Comparison of ENCODE assay signal across 20 cellular contexts in genomic region chr15:56227780-56228179, GRCh38. TPM values are rescaled to one million over a fixed set of nuclear protein-coding genes. Genes with fewer than 3 reads are reported as not detected.
DNase-seq lines count a peak whose midpoint lies in the region; ATAC-seq and TF ChIP-seq lines count a peak whose summit lies in the region.
"Had no signal": no experiment of that assay in that cellular context is flagged by ENCODE, and none has a peak within 500 bp of the region (broad histone marks: within the 10 kb centered on the region; RNA-seq: fewer than 3 reads in every experiment).

No MANE protein-coding gene starts in this region.

- peaks cover 54% of the 10 kb centered on the region for H3K36me3 Mint-ChIP-seq in activated naive CD4-positive, alpha-beta T cell treated with anti-CD3 and anti-CD28 coated beads, Interleukin-2, amount 50 U/mL, for 24 hours
- H3K36me3 Mint-ChIP-seq in activated naive CD4-positive, alpha-beta T cell treated with anti-CD3 and anti-CD28 coated beads, Interleukin-2, amount 50 U/mL, for 72 hours: peaks cover 52 to 85% of the 10 kb centered on the region in 2 donors
- peaks cover 37% of the 10 kb centered on the region for H3K36me3 Mint-ChIP-seq in MCF 10A (ENCODE audit: insufficient read depth, unreplicated experiment)
- H3K36me3 Mint-ChIP-seq in WTC11: peaks cover 72% of the 10 kb centered on the region

- no peak for TF ChIP-seq CTCF in MCF 10A (IDR thresholded peaks at IDR 0.05; ENCODE audit: unreplicated experiment)
- no peak for TF ChIP-seq CTCF in breast epithelium (IDR thresholded peaks at IDR 0.05)
- TF ChIP-seq CTCF in WTC11 (IDR thresholded peaks at IDR 0.05): no peak
- no peak for TF ChIP-seq CTCF in WERI-Rb-1 (IDR thresholded peaks at IDR 0.05; ENCODE audit: low read depth, low read length)

- intact Hi-C loops in MCF 10A (cut with micrococcal nuclease) (no loop called here), breast epithelium (cut with DNase I; ENCODE audit: low total_unique reads) (no loop called here)

- peaks cover 17% of the 10 kb centered on the region for H3K9me3 Mint-ChIP-seq in activated naive CD4-positive, alpha-beta T cell treated with anti-CD3 and anti-CD28 coated beads, Interleukin-2, amount 50 U/mL, for 24 hours
- H3K9me3 Mint-ChIP-seq in activated naive CD4-positive, alpha-beta T cell treated with anti-CD3 and anti-CD28 coated beads, Interleukin-2, amount 50 U/mL, for 72 hours: peaks cover 14 to 48% of the 10 kb centered on the region in 2 donors
- H3K9me3 Mint-ChIP-seq in MCF 10A (ENCODE audit: unreplicated experiment): peaks cover 13% of the 10 kb centered on the region
- H3K9me3 Mint-ChIP-seq in WTC11: peaks cover 65% of the 10 kb centered on the region

- no TSS peak for BruUV-seq in MCF 10A (replicated peaks; lab: Mats Ljungman, UMichigan)

- H3K27me3 ChIP-seq in breast epithelium (no peaks in the 10 kb centered on the region), WERI-Rb-1 (ENCODE audit: insufficient read depth, low read depth, severe bottlenecking) (no peaks in the 10 kb centered on the region)
- H3K27me3 ChIP-seq: BLaER1 treated with 17β-estradiol and CSF1 and Interleukin-3, amounts not matched to agents 10 nM and 100 nM had no signal

- POLR2A ChIA-PET in MCF 10A (lab: Yijun Ruan, JAX): interaction anchor here (1.9 kb wide), 1 partner anchor 9 kb away, joined by 6 read pairs; no protein-coding TSS in a partner anchor
- POLR2A ChIA-PET in WTC11 (lab: Charles Lee): no interaction called here

- no peaks in the 10 kb centered on the region for H3K4me1 ChIP-seq in breast epithelium
- H3K4me1 ChIP-seq: A549; BLaER1 treated with 17β-estradiol and CSF1 and Interleukin-3, amounts not matched to agents 10 nM and 100 nM; Caco-2 had no signal

- no peak for ATAC-seq in activated naive CD4-positive, alpha-beta T cell treated with anti-CD3 and anti-CD28 coated beads, Interleukin-2, amount 50 U/mL, for 72 hours
- ATAC-seq in WTC11: no peak
- ATAC-seq: A549; CD8-positive, alpha-beta T cell had no signal

- CTCF ChIA-PET in MCF 10A (lab: Yijun Ruan, JAX): interaction anchor here (0.6 kb wide), 1 partner anchor 239 kb away, joined by 7 read pairs; no protein-coding TSS in a partner anchor
- CTCF ChIA-PET in WTC11 (lab: Charles Lee): no interaction called here

- H3K27ac Mint-ChIP-seq in activated naive CD4-positive, alpha-beta T cell treated with anti-CD3 and anti-CD28 coated beads, Interleukin-2, amount 50 U/mL, for 24 hours: no peak overlapping the region
- no peak overlapping the region for H3K27ac Mint-ChIP-seq in activated naive CD4-positive, alpha-beta T cell treated with anti-CD3 and anti-CD28 coated beads, Interleukin-2, amount 50 U/mL, for 72 hours
- peak overlapping the region; percentile 39 for H3K27ac Mint-ChIP-seq in MCF 10A (ENCODE audit: low read depth, unreplicated experiment)
- peak overlapping the region; percentile 44; the same call in 1 of the 2 replicates for H3K27ac Mint-ChIP-seq in WTC11
- H3K27ac Mint-ChIP-seq: B cell; CD4-positive, alpha-beta T cell; CD8-positive, alpha-beta T cell had no signal

- DNase-seq in activated naive CD4-positive, alpha-beta T cell treated with anti-CD3 and anti-CD28 coated beads, Interleukin-2, amount 50 U/mL, for 72 hours (ENCODE audit: low spot score in 2 of 2): no peak
- DNase-seq in MCF 10A (ENCODE audit: unreplicated experiment) (no peak), breast epithelium (ENCODE audit: low spot score in 2 of 2) (no peak), WTC11 (ENCODE audit: low spot score) (no peak), epithelial cell of prostate (ENCODE audit: low read depth, low spot score) (no peak), WERI-Rb-1 (no peak), mucosa of gallbladder (ENCODE audit: low spot score) (no peak)
- DNase-seq: AML-193; Caco-2; Calu3; CD4-positive, alpha-beta T cell; CD8-positive, alpha-beta T cell; DMS79 treated with DMSO at 0.1 percent for 48 hours; GF-D8 had no signal

- peaks cover 13% of the 10 kb centered on the region for H3K4me1 Mint-ChIP-seq in activated naive CD4-positive, alpha-beta T cell treated with anti-CD3 and anti-CD28 coated beads, Interleukin-2, amount 50 U/mL, for 24 hours
- peaks cover 28% of the 10 kb centered on the region for H3K4me1 Mint-ChIP-seq in MCF 10A (ENCODE audit: insufficient read depth, unreplicated experiment)
- H3K4me1 Mint-ChIP-seq in WTC11: peaks cover 34% of the 10 kb centered on the region

- no peak overlapping the region for H3K4me3 ChIP-seq in breast epithelium
- no peak overlapping the region for H3K4me3 ChIP-seq in WERI-Rb-1 (ENCODE audit: low read depth, low read length)
- H3K4me3 ChIP-seq: A549; BLaER1 treated with 17β-estradiol and CSF1 and Interleukin-3, amounts not matched to agents 10 nM and 100 nM had no signal

- H3K9me3 ChIP-seq in breast epithelium: peaks cover 26 to 42% of the 10 kb centered on the region in 2 donors
- H3K9me3 ChIP-seq in WERI-Rb-1 (ENCODE audit: severe bottlenecking): peaks cover 8% of the 10 kb centered on the region

- H3K27me3 Mint-ChIP-seq in activated naive CD4-positive, alpha-beta T cell treated with anti-CD3 and anti-CD28 coated beads, Interleukin-2, amount 50 U/mL, for 24 hours: no peaks in the 10 kb centered on the region
- H3K27me3 Mint-ChIP-seq in MCF 10A (ENCODE audit: insufficient read depth, unreplicated experiment) (no peaks in the 10 kb centered on the region), WTC11 (ENCODE audit: low read depth) (peaks cover 3% of the 10 kb centered on the region; the same call in 1 of the 2 replicates)
- H3K27me3 Mint-ChIP-seq: B cell; CD4-positive, alpha-beta T cell had no signal

- H3K27ac ChIP-seq in breast epithelium (no peak overlapping the region), epithelial cell of prostate (peak overlapping the region; percentile 64), WERI-Rb-1 (no peak overlapping the region)
- H3K27ac ChIP-seq: 22Rv1; A549; BLaER1 treated with 17β-estradiol and CSF1 and Interleukin-3, amounts not matched to agents 10 nM and 100 nM; C4-2B had no signal

- TF ChIP-seq POLR2A in breast epithelium (IDR thresholded peaks at IDR 0.05): no peak

- H3K4me3 Mint-ChIP-seq in activated naive CD4-positive, alpha-beta T cell treated with anti-CD3 and anti-CD28 coated beads, Interleukin-2, amount 50 U/mL, for 24 hours: peak overlapping the region; percentile 39
- H3K4me3 Mint-ChIP-seq in MCF 10A (ENCODE audit: unreplicated experiment): no peak overlapping the region
- no peak overlapping the region for H3K4me3 Mint-ChIP-seq in WTC11
- H3K4me3 Mint-ChIP-seq: B cell; CD4-positive, alpha-beta T cell; CD8-positive, alpha-beta T cell had no signal

- H3K36me3 ChIP-seq in breast epithelium: no peaks in the 10 kb centered on the region
- no peaks in the 10 kb centered on the region for H3K36me3 ChIP-seq in WERI-Rb-1

TF ChIP-seq in WTC11, 78 proteins besides CTCF, POLR2A, EP300 and RAD21:
- TF ChIP-seq, protein P1, sequence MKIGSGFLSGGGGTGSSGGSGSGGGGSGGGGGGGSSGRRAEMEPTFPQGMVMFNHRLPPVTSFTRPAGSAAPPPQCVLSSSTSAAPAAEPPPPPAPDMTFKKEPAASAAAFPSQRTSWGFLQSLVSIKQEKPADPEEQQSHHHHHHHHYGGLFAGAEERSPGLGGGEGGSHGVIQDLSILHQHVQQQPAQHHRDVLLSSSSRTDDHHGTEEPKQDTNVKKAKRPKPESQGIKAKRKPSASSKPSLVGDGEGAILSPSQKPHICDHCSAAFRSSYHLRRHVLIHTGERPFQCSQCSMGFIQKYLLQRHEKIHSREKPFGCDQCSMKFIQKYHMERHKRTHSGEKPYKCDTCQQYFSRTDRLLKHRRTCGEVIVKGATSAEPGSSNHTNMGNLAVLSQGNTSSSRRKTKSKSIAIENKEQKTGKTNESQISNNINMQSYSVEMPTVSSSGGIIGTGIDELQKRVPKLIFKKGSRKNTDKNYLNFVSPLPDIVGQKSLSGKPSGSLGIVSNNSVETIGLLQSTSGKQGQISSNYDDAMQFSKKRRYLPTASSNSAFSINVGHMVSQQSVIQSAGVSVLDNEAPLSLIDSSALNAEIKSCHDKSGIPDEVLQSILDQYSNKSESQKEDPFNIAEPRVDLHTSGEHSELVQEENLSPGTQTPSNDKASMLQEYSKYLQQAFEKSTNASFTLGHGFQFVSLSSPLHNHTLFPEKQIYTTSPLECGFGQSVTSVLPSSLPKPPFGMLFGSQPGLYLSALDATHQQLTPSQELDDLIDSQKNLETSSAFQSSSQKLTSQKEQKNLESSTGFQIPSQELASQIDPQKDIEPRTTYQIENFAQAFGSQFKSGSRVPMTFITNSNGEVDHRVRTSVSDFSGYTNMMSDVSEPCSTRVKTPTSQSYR (CRISPR knock-in tag; IDR thresholded peaks at IDR 0.05): no peak
- TF ChIP-seq ATF1 (CRISPR knock-in tag; IDR thresholded peaks at IDR 0.05) (no peak), ZNF416 (CRISPR knock-in tag; IDR thresholded peaks at IDR 0.05) (no peak), ZBTB43 (CRISPR knock-in tag; IDR thresholded peaks at IDR 0.05) (no peak), JAZF1 (CRISPR knock-in tag; IDR thresholded peaks at IDR 0.05) (no peak), NFYB (CRISPR knock-in tag; conservative IDR thresholded peaks at IDR 0.05; ENCODE audit: low read depth) (no peak), GABPB1 (CRISPR knock-in tag; IDR thresholded peaks at IDR 0.05) (no peak), SOX15 (CRISPR knock-in tag; IDR thresholded peaks at IDR 0.05) (no peak)

RNA-seq across cellular contexts. Expression of gene RFX7, which starts 15.9 kb away (rescaled TPM):
- total RNA-seq in activated naive CD4-positive, alpha-beta T cell treated with anti-CD3 and anti-CD28 coated beads, Interleukin-2, amount 50 U/mL, for 72 hours: 10 to 100 TPM; 20.3 to 27.0 TPM
- total RNA-seq in MCF 10A (2022): 23.8 and 29.8 TPM in 2 replicates
- 10 to 100 TPM in 2 of 3 donors, 1 to 10 TPM in 1; 8.3 to 14.8 (median 10.8) TPM for total RNA-seq in breast epithelium
- total RNA-seq in WTC11 (2021): 36.0 to 38.0 TPM (median 36.0 TPM) in 3 replicates
- total RNA-seq in mucosa of gallbladder: 15.9 TPM

Comparison
In these comparisons a context has a peak if more than half of its experiments do, and no peak if none do; other contexts are left out.
1. H3K27ac Mint-ChIP-seq: peak in MCF 10A (single experiment) and WTC11 (single experiment); none in activated naive CD4-positive, alpha-beta T cell treated with anti-CD3 and anti-CD28 coated beads, Interleukin-2, amount 50 U/mL, for 24 hours (single experiment) and activated naive CD4-positive, alpha-beta T cell treated with anti-CD3 and anti-CD28 coated beads, Interleukin-2, amount 50 U/mL, for 72 hours (0 of 2).